Comparison of ENCODE assay signal across 9 cellular contexts in the genomic region with DNA sequence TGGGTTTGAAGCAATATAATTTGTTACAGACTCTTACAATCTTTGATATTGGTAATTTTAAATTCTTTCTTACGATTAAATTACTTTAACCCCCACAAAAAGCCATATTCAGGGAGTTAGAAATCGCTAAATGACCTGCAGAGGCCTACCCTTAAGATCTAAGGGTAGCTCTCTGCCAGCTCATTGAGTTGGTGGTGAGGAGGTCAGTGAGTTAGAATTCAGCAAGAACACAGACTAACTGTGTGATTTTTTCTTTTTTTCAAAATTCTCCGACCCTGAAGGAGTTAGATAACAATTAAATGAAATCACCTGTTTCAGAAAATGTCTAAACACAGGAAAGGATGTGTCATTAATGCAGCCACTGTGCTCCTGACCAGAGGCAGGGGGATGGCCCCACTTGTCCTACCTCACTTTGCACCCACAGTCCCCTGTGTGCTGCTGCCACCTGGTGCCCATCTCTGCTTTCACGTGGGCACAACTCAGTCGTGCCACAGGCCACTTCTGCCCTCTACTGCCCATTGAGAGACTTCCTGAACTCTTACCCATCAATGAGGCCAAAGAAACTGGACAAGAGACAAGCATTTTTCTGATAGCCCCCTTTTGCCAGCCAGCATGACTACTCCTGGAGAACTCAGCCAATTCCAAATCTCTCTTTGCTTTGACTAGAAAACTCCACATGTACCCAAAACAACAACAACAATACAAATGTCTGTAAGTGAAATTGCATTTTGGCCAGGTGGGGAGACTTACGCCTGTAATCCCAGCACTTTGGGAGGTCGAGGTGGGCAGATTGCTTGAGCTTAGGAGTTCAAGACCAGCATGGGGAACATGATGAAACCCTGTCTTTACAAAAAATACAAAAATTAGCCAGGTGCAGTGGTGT. TPM values are rescaled to one million over a fixed set of nuclear protein-coding genes. Genes with fewer than 3 reads are reported as not detected.
A peak's percentile ranks its signal among the peaks of the same experiment; 100 is the strongest.
DNase-seq lines count a peak whose midpoint lies in the region; ATAC-seq, FAIRE-seq and TF ChIP-seq lines count a peak whose summit lies in the region.
"Had no signal": no experiment of that assay in that cellular context is flagged by ENCODE, and none has a peak within 500 bp of the region (broad histone marks: within the 10 kb centered on the region; RNA-seq: fewer than 3 reads in every experiment).

No MANE protein-coding gene starts in this region.

- peak; percentile 77 for ATAC-seq in HG02943 (IDR thresholded peaks at IDR 0.05; ENCODE audit: low read depth, unreplicated experiment)

- peak; percentile 95 for FAIRE-seq in GM12892 (lab: Jason Lieb, UNC)
- peak; percentile 28 for FAIRE-seq in TTC549 (lab: Jason Lieb, UNC)

- DNase-seq in GM12892 (ENCODE audit: insufficient read length) (no peak), NCI-H2081 (lab: John Stamatoyannopoulos, UW) (peak; percentile 85 to 88), astrocyte of the hippocampus (ENCODE audit: low read depth, low spot score) (peak; percentile 95), iPS DF 4.7 (ENCODE audit: extremely low read depth, low spot score) (peak; percentile 19), mesenteric fat pad (ENCODE audit: low spot score) (no peak)
- peak; percentile 51 to 63 for DNase-seq in stimulated activated CD4-positive, alpha-beta T cell treated with anti-CD3 and anti-CD28 coated beads, Interleukin-12 subunit alpha, Interleukin-12 subunit beta, amount 100 ng/mL, for 24 hours (ENCODE audit: low read depth in 2 of 2)

- TF ChIP-seq POLR2A in GM12892 (IDR thresholded peaks at IDR 0.05; ENCODE audit: low read depth, low read length), result no peak

RNA-seq across cellular contexts. Expression of gene CFAP45, which starts 8.4 kb away (rescaled TPM):
- 1.00 TPM for polyA plus RNA-seq in GM12892 (2012; ENCODE audit: missing spikeins)
- total RNA-seq in mesenteric fat pad, result 0.64 TPM

RNA-seq across cellular contexts. Expression of gene VSIG8, which starts 29.1 kb away (rescaled TPM):
- polyA plus RNA-seq in GM12892 (2012; ENCODE audit: missing spikeins), result not detected
- not detected for total RNA-seq in mesenteric fat pad
- total RNA-seq: temporal lobe had no signal

RNA-seq across cellular contexts. Expression of gene TAGLN2, which starts 33.8 kb away (rescaled TPM):
- polyA plus RNA-seq in GM12892 (2012; ENCODE audit: missing spikeins), result 500 TPM
- total RNA-seq in mesenteric fat pad, result 314 TPM

RNA-seq across cellular contexts. Expression of gene IGSF9, which starts 53.9 kb away (rescaled TPM):
- not detected for polyA plus RNA-seq in GM12892 (2012; ENCODE audit: missing spikeins)
- total RNA-seq in mesenteric fat pad, result 0.13 TPM

Comparison
In these comparisons a context has a peak if more than half of its experiments do, and no peak if none do; other contexts are left out.
1. DNase-seq: peak in NCI-H2081 (2 of 2), astrocyte of the hippocampus (single experiment), iPS DF 4.7 (single experiment) and stimulated activated CD4-positive, alpha-beta T cell treated with anti-CD3 and anti-CD28 coated beads, Interleukin-12 subunit alpha, Interleukin-12 subunit beta, amount 100 ng/mL, for 24 hours (2 of 2); none in GM12892 (single experiment) and mesenteric fat pad (single experiment).